Comparison of ENCODE assay signal across 1 cellular context in genomic region chr17:48893646-48894508, GRCh38.
TF ChIP-seq lines count a peak whose summit lies in the region.

No MANE protein-coding gene starts in this region.

TF ChIP-seq in HCT116, 20 proteins besides CTCF, POLR2A, EP300 and RAD21 (continued from another document):
- TF ChIP-seq SIN3A (IDR thresholded peaks at IDR 0.05; ENCODE audit: low read depth) (no peak), CBX3 (IDR thresholded peaks at IDR 0.05; ENCODE audit: low read depth) (no peak), POLR2AphosphoS5 (IDR thresholded peaks at IDR 0.05; ENCODE audit: low read depth, low read length) (no peak), TCF7L2 (IDR thresholded peaks at IDR 0.05; ENCODE audit: borderline replicate concordance, extremely low read depth, insufficient read depth, insufficient read length) (no peak), ZNF274 (IDR thresholded peaks at IDR 0.05; ENCODE audit: low read depth, low read length) (no peak), ZFX (IDR thresholded peaks at IDR 0.05) (no peak), REST (IDR thresholded peaks at IDR 0.05; ENCODE audit: low read depth) (no peak), EGR1 (IDR thresholded peaks at IDR 0.05; ENCODE audit: low read depth) (no peak), ELF1 (IDR thresholded peaks at IDR 0.05; ENCODE audit: borderline replicate concordance, low read depth) (no peak), EZH2 (IDR thresholded peaks at IDR 0.05) (no peak), SRF (IDR thresholded peaks at IDR 0.05; ENCODE audit: low read depth) (no peak), ATF3 (IDR thresholded peaks at IDR 0.05) (no peak), YY1 (IDR thresholded peaks at IDR 0.05; ENCODE audit: extremely low read depth, insufficient replicate concordance, low read depth, low read length) (no peak)
